Comparison of ENCODE assay signal across 8 cellular contexts in genomic region chr17:42555122-42555622, GRCh38. TPM values are rescaled to one million over a fixed set of nuclear protein-coding genes. Genes with fewer than 3 reads are reported as not detected.
DNase-seq lines count a peak whose midpoint lies in the region; ATAC-seq and TF ChIP-seq lines count a peak whose summit lies in the region.

No MANE protein-coding gene starts in this region.

- H3K27ac Mint-ChIP-seq in glutamatergic neuron (ENCODE audit: unreplicated experiment) = peak overlapping the region; percentile 89

- DNase-seq in glutamatergic neuron (no peak), gastrocnemius medialis (no peak), GM20000 (ENCODE audit: low spot score) (no peak), head of caudate nucleus (no peak), RKO (ENCODE audit: low spot score) (no peak)

- intact Hi-C loops in gastrocnemius medialis (cut with DNase I; ENCODE audit: low total_unique reads) = loop anchor here (2.0 kb wide), 1 partner anchor 18 kb away; the partner anchor contains the start of gene NAGLU
- intact Hi-C loops in head of caudate nucleus (cut with DNase I) = no loop called here

- H3K4me3 ChIP-seq in WI38 (ENCODE audit: low read depth, low read length) (peak overlapping the region; percentile 81), gastrocnemius medialis (peak overlapping the region; percentile 73 to 97 (median 94))

- no peak for TF ChIP-seq POLR2A in gastrocnemius medialis (IDR thresholded peaks at IDR 0.05)

- peaks cover 15% of the 10 kb centered on the region for H3K4me1 Mint-ChIP-seq in glutamatergic neuron (ENCODE audit: low read depth, unreplicated experiment)

- H3K36me3 Mint-ChIP-seq in glutamatergic neuron (ENCODE audit: unreplicated experiment) = no peaks in the 10 kb centered on the region

- ATAC-seq in GM19351 (IDR thresholded peaks at IDR 0.05; ENCODE audit: unreplicated experiment) (peak; percentile 9), gastrocnemius medialis (no peak), GM18519 (IDR thresholded peaks at IDR 0.05; ENCODE audit: low FRiP score, unreplicated experiment) (no peak)

- no peaks in the 10 kb centered on the region for H3K9me3 ChIP-seq in gastrocnemius medialis

- no peaks in the 10 kb centered on the region for H3K27me3 ChIP-seq in gastrocnemius medialis

- peaks cover 8% of the 10 kb centered on the region for H3K9me3 Mint-ChIP-seq in glutamatergic neuron (ENCODE audit: unreplicated experiment)

- TF ChIP-seq CTCF in WI38 (IDR thresholded peaks at IDR 0.05; ENCODE audit: low read depth, low read length) (no peak), glutamatergic neuron (IDR thresholded peaks at IDR 0.05; ENCODE audit: partially characterized antibody, unreplicated experiment) (no peak), gastrocnemius medialis (IDR thresholded peaks at IDR 0.05 in 4 of 5, conservative IDR thresholded peaks at IDR 0.05 in 1 of 5) (no peak), GM20000 (IDR thresholded peaks at IDR 0.05; ENCODE audit: extremely low read depth, missing control alignments) (no peak)

- peak overlapping the region; percentile 90 for H3K4me3 Mint-ChIP-seq in glutamatergic neuron (ENCODE audit: unreplicated experiment)

- in situ Hi-C loops in gastrocnemius medialis (cut with MboI; ENCODE audit: low sequenced_read_pairs in 4 of 4) = no loop called here

- H3K27me3 Mint-ChIP-seq in glutamatergic neuron (ENCODE audit: unreplicated experiment) = peaks cover 4% of the 10 kb centered on the region

- no peaks in the 10 kb centered on the region for H3K36me3 ChIP-seq in gastrocnemius medialis

- peak overlapping the region; percentile 87 to 91 (median 90) for H3K27ac ChIP-seq in gastrocnemius medialis

- peaks cover 13 to 18% of the 10 kb centered on the region in 2 donors for H3K4me1 ChIP-seq in gastrocnemius medialis

RNA-seq across cellular contexts. Expression of gene HSD17B1, which starts 2.4 kb away (rescaled TPM):
- total RNA-seq in glutamatergic neuron (ENCODE audit: unreplicated experiment) (4.1 TPM), gastrocnemius medialis (under 1 TPM in 3 of 4 donors, not detected in 1; 0.33 to 0.66 (median 0.47) TPM)

RNA-seq across cellular contexts. Expression of gene COASY, which starts 6.8 kb away (rescaled TPM):
- total RNA-seq in glutamatergic neuron (ENCODE audit: unreplicated experiment) = 57.4 TPM
- 10 to 100 TPM; 22.4 to 39.9 (median 27.5) TPM for total RNA-seq in gastrocnemius medialis

RNA-seq across cellular contexts. Expression of gene MLX, which starts 11.7 kb away (rescaled TPM):
- total RNA-seq in glutamatergic neuron (ENCODE audit: unreplicated experiment) (62.5 TPM), gastrocnemius medialis (10 to 100 TPM; 49.7 to 81.9 (median 53.8) TPM)

RNA-seq across cellular contexts. Expression of gene NAGLU, which starts 19.1 kb away (rescaled TPM):
- total RNA-seq in glutamatergic neuron (ENCODE audit: unreplicated experiment) (42.8 TPM), gastrocnemius medialis (10 to 100 TPM; 16.4 to 30.1 (median 24.1) TPM)

RNA-seq across cellular contexts. Expression of gene PSMC3IP, which starts 22.4 kb away (rescaled TPM):
- total RNA-seq in glutamatergic neuron (ENCODE audit: unreplicated experiment) = 12.0 TPM
- total RNA-seq in gastrocnemius medialis = 1 to 10 TPM in 2 of 4 donors, under 1 TPM in 2; 0.46 to 2.7 (median 1.4) TPM
